17 cellular contexts compared by ENCODE assay signal in the genomic region with DNA sequence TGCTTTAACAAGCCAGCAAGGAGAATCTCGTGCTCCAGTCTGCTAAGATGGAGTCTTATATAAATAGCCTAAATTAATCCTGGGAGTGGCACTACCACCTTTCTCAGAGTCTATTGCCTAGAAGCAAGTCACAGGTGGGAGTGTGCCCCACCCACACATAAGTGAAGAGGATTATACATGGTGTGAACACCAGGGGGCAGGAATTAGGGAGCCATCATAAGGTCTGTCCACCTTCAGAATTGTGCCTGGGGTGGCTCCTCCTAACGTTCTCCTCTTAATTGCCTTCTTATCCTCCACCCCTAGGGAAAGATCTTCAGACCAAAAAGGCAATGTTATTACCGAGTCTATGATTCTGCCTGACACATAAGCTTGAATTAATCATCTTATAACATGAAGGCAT.
DNase-seq lines count a peak whose midpoint lies in the region; ATAC-seq and TF ChIP-seq lines count a peak whose summit lies in the region.
"Had no signal": no experiment of that assay in that cellular context is flagged by ENCODE, and none has a peak within 500 bp of the region (broad histone marks: within the 10 kb centered on the region; RNA-seq: fewer than 3 reads in every experiment).

No MANE protein-coding gene starts in this region.

- TF ChIP-seq CTCF in left ventricle myocardium inferior (IDR thresholded peaks at IDR 0.05; ENCODE audit: borderline replicate concordance), result peak; percentile 19
- TF ChIP-seq CTCF in heart left ventricle (IDR thresholded peaks at IDR 0.05), result peak in 1 of 12 donors; percentile 10
- peak; percentile 21 for TF ChIP-seq CTCF in fibroblast of mammary gland (conservative IDR thresholded peaks at IDR 0.05; ENCODE audit: control insufficient read depth, insufficient read depth, low read depth, low read length)
- TF ChIP-seq CTCF in GM10248 (IDR thresholded peaks at IDR 0.05; ENCODE audit: control extremely low read depth, extremely low read depth, low read depth, missing control alignments), result no peak

- H3K4me3 ChIP-seq in left ventricle myocardium inferior (no peak overlapping the region), heart left ventricle (no peak overlapping the region), fibroblast of mammary gland (ENCODE audit: control insufficient read depth, low read depth, low read length) (no peak overlapping the region)
- H3K4me3 ChIP-seq: stomach had no signal

- ATAC-seq in heart left ventricle, result no peak
- no peak for ATAC-seq in HG03025 (IDR thresholded peaks at IDR 0.05; ENCODE audit: low FRiP score, unreplicated experiment)
- no peak for ATAC-seq in GM21576 (IDR thresholded peaks at IDR 0.05; ENCODE audit: unreplicated experiment)
- ATAC-seq: activated CD8-positive, alpha-beta memory T cell treated with anti-CD3 and anti-CD28 coated beads, Interleukin-2, amount 10 ng/mL, durations not matched to agents 7 days and 5 days; natural killer cell had no signal

- POLR2A ChIA-PET in GM10248 (lab: Yijun Ruan, JAX), result no interaction called here

- CTCF ChIA-PET in GM10248 (lab: Yijun Ruan, JAX), result interaction anchor here (1.4 to 2.4 kb wide), 5 partner anchors 9 to 198 kb away, joined by 4 to 7 read pairs (median 4); no protein-coding TSS in a partner anchor

- no peak for TF ChIP-seq POLR2A in heart left ventricle (IDR thresholded peaks at IDR 0.05)

- H3K4me1 ChIP-seq in left ventricle myocardium inferior (peaks cover 8% of the 10 kb centered on the region), heart left ventricle (peaks cover 0 to 17% (median under 1%) of the 10 kb centered on the region in 12 donors)

- H3K27ac ChIP-seq in left ventricle myocardium inferior (replicated peaks) (peak overlapping the region; percentile 42), heart left ventricle (peak overlapping the region in 4 of 12 donors; percentile 5 to 61 (median 28))
- H3K27ac ChIP-seq: stomach had no signal

- no peaks in the 10 kb centered on the region for H3K27me3 ChIP-seq in left ventricle myocardium inferior (ENCODE audit: low read depth)
- H3K27me3 ChIP-seq in heart left ventricle, result no peaks in the 10 kb centered on the region
- H3K27me3 ChIP-seq: stomach had no signal

- intact Hi-C loops in left ventricle myocardium inferior (cut with micrococcal nuclease) (no loop called here), heart left ventricle (cut with DNase I) (no loop called here)

- H3K36me3 ChIP-seq in left ventricle myocardium inferior (no peaks in the 10 kb centered on the region), heart left ventricle (no peaks in the 10 kb centered on the region)
- H3K36me3 ChIP-seq: stomach had no signal

- DNase-seq in left ventricle myocardium inferior (no peak), heart left ventricle (no peak), OCI-M1 (lab: John Stamatoyannopoulos, UW) (peak; percentile 5), fibroblast of mammary gland (ENCODE audit: low read depth) (no peak), cerebellum (ENCODE audit: low spot score) (no peak), GM10248 (ENCODE audit: extremely low spot score) (no peak)
- DNase-seq: activated CD8-positive, alpha-beta memory T cell treated with anti-CD3 and anti-CD28 coated beads, Interleukin-2, amount 10 ng/mL, durations not matched to agents 7 days and 5 days; activated effector memory CD4-positive, alpha-beta T cell treated with Interleukin-2 at 50 U/mL for 16 hours; amygdala; immature natural killer cell; mammary epithelial cell; natural killer cell; NCI-H1092; NCI-H748 treated with DMSO at 0.1 percent for 48 hours; stomach had no signal

- WGBS in heart left ventricle, 4 donors, result 60 to 67% (median 64%) methylated on average over 3 of the region's 3 CpGs

- H3K9me3 ChIP-seq in left ventricle myocardium inferior (replicated peaks), result no peaks in the 10 kb centered on the region
- H3K9me3 ChIP-seq in heart left ventricle, result no peaks in the 10 kb centered on the region
- H3K9me3 ChIP-seq: stomach had no signal
